Comparison of ENCODE assay signal across 18 cellular contexts in the genomic region with DNA sequence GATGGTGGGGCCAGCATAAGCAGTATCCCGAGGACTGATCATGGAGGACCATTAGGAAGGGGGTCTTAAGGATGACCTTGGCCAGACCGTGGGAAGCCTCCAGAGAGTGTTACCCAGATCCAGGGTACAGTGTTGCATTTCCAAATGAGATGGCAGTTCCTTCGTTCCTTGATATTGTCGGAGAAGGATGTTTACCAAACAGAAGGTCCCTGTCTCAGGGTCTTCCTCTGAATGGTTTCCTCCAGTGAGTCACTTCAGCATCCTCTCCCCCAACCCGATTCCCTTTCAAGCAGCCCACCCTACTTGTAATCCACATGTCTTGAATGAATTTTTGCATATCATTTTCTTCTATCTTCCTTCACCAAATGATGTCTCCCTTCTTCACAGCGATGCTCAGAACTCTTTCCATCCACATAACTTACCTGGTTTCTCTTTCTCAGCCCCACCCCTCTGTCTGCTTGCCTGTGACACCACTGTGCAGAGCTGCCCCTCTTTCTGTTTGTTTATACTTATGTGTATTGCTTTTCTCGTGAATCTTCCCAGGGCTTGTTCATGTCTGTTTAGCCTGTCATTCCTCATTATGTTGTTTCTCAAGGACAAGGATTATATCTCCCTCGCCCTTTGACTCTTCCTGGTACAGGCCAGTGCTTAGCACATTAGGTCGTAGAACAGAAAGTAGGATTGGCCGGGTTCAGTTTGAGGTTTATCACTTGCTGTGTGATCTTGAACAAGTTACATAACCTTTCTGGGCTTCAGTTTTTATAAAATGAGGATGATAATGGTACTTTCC. TPM values are rescaled to one million over a fixed set of nuclear protein-coding genes. Genes with fewer than 3 reads are reported as not detected.
DNase-seq lines count a peak whose midpoint lies in the region; ATAC-seq and TF ChIP-seq lines count a peak whose summit lies in the region.
"Had no signal": no experiment of that assay in that cellular context is flagged by ENCODE, and none has a peak within 500 bp of the region (broad histone marks: within the 10 kb centered on the region; RNA-seq: fewer than 3 reads in every experiment).

No MANE protein-coding gene starts in this region.

- no peaks in the 10 kb centered on the region for H3K9me3 ChIP-seq in CD4-positive, CD25-positive, alpha-beta regulatory T cell (ENCODE audit: control insufficient read depth in 2 of 2, low read length in 2 of 2)

- peaks cover 16% of the 10 kb centered on the region for H3K4me1 ChIP-seq in CD4-positive, CD25-positive, alpha-beta regulatory T cell (ENCODE audit: control insufficient read depth, insufficient read depth, low read length, poor library complexity, severe bottlenecking)
- H3K4me1 ChIP-seq in mesendoderm (ENCODE audit: control insufficient read depth, low read depth, low read length), result peaks cover 2% of the 10 kb centered on the region

- peak overlapping the region in 2 of 4 donors; percentile 19 to 30 for H3K4me3 Mint-ChIP-seq in CD4-positive, CD25-positive, alpha-beta regulatory T cell
- H3K4me3 Mint-ChIP-seq in HFFc6 (peak overlapping the region; percentile 37), chondrocyte (ENCODE audit: unreplicated experiment) (no peak overlapping the region)
- H3K4me3 Mint-ChIP-seq: activated T-cell treated with anti-CD3 and anti-CD28 coated beads, Interleukin-2, amount 50 U/mL, for 24 hours; GM23338 had no signal

- no peak for TF ChIP-seq CTCF in HFFc6 (IDR thresholded peaks at IDR 0.05)
- TF ChIP-seq CTCF in chondrocyte (IDR thresholded peaks at IDR 0.05), result no peak

- H3K18ac ChIP-seq in mesendoderm (ENCODE audit: low read length), result no peak overlapping the region

- peaks cover 36 to 61% (median 50%) of the 10 kb centered on the region in 4 donors for H3K4me1 Mint-ChIP-seq in CD4-positive, CD25-positive, alpha-beta regulatory T cell
- peaks cover 76% of the 10 kb centered on the region for H3K4me1 Mint-ChIP-seq in HFFc6 (ENCODE audit: low read depth)
- H3K4me1 Mint-ChIP-seq in chondrocyte (ENCODE audit: low read depth), result peaks cover 50% of the 10 kb centered on the region

- WGBS in mesendoderm (ENCODE audit: extremely low coverage, insufficient coverage, low lambda C conversion rate), result no CpG with 5 or more reads among the region's 10 CpGs

- CTCF ChIA-PET in HEK293T (lab: Yijun Ruan, JAX), result no interaction called here

- POLR2A ChIA-PET in HEK293T (lab: Yijun Ruan, JAX), result no interaction called here

- H2AK5ac ChIP-seq in mesendoderm (ENCODE audit: low read length), result no peak overlapping the region

- peaks cover 44% of the 10 kb centered on the region for H3K36me3 ChIP-seq in CD4-positive, CD25-positive, alpha-beta regulatory T cell (ENCODE audit: control insufficient read depth, insufficient read depth, low read length)
- peaks cover 9% of the 10 kb centered on the region for H3K36me3 ChIP-seq in mesendoderm (ENCODE audit: control insufficient read depth, insufficient read depth, low read length)

- no peak overlapping the region for H3K4me3 ChIP-seq in CD4-positive, CD25-positive, alpha-beta regulatory T cell (ENCODE audit: low read depth, low read length)
- no peak overlapping the region for H3K4me3 ChIP-seq in mesendoderm (ENCODE audit: low read length)
- H3K4me3 ChIP-seq: cardiac muscle cell, GM23338 had no signal

- peaks cover 43% of the 10 kb centered on the region for H3K79me2 ChIP-seq in mesendoderm (ENCODE audit: control insufficient read depth, insufficient read depth, low read length)

- H3K9ac ChIP-seq in mesendoderm (ENCODE audit: low read length), result no peak overlapping the region
- H3K9ac ChIP-seq: parathyroid adenoma had no signal

- peak overlapping the region in 2 of 3 donors; percentile 19 to 57 for H3K27ac Mint-ChIP-seq in CD4-positive, CD25-positive, alpha-beta regulatory T cell
- H3K27ac Mint-ChIP-seq in HFFc6 (peak overlapping the region; percentile 60), chondrocyte (ENCODE audit: unreplicated experiment) (peak overlapping the region; percentile 52)
- H3K27ac Mint-ChIP-seq: GM23338 had no signal

- peaks cover 0 to 2% (median 0%) of the 10 kb centered on the region in 7 donors for H3K9me3 Mint-ChIP-seq in CD4-positive, CD25-positive, alpha-beta regulatory T cell
- H3K9me3 Mint-ChIP-seq in HFFc6, result no peaks in the 10 kb centered on the region
- H3K9me3 Mint-ChIP-seq in chondrocyte (ENCODE audit: low read depth), result no peaks in the 10 kb centered on the region
- H3K9me3 Mint-ChIP-seq: activated T-cell treated with anti-CD3 and anti-CD28 coated beads, Interleukin-2, amount 50 U/mL, for 24 hours; GM23338 had no signal

- H3K4ac ChIP-seq in mesendoderm (ENCODE audit: low read depth, low read length), result no peak overlapping the region

- peaks cover 32% of the 10 kb centered on the region for H3K79me1 ChIP-seq in mesendoderm (ENCODE audit: low read length)

- no peak overlapping the region for H2BK120ac ChIP-seq in mesendoderm (ENCODE audit: low read depth, low read length)

- no peak for DNase-seq in CD4-positive, CD25-positive, alpha-beta regulatory T cell
- DNase-seq in HFFc6, result no peak
- no peak for DNase-seq in chondrocyte (ENCODE audit: low spot score)
- DNase-seq in mesendoderm, result no peak
- DNase-seq in G401 (ENCODE audit: low spot score), result no peak
- DNase-seq in stimulated activated CD4-positive, alpha-beta T cell treated with anti-CD3 and anti-CD28 coated beads, Interleukin-1b, Interleukin-23, amount 100 ng/mL, for 48 hours, result no peak
- no peak for DNase-seq in HEK293T (ENCODE audit: extremely low spot score)
- DNase-seq: activated T-cell treated with anti-CD3 and anti-CD28 coated beads, Interleukin-2, amount 50 U/mL, for 24 hours; COR-L47; NCI-H1105; NCI-H69; stimulated activated CD4-positive, alpha-beta T cell treated with anti-CD3 and anti-CD28 coated beads, Interleukin-2, amount 100 ng/mL, for 48 hours; substantia nigra had no signal

- H3K27ac ChIP-seq in CD4-positive, CD25-positive, alpha-beta regulatory T cell (ENCODE audit: insufficient read depth, low read length, poor library complexity, severe bottlenecking), result no peak overlapping the region
- peak overlapping the region; percentile 1 for H3K27ac ChIP-seq in mesendoderm (ENCODE audit: low read depth, low read length)
- H3K27ac ChIP-seq: cardiac muscle cell, parathyroid adenoma had no signal

- H3K27me3 ChIP-seq in CD4-positive, CD25-positive, alpha-beta regulatory T cell (ENCODE audit: control insufficient read depth, insufficient read depth, low read length), result no peaks in the 10 kb centered on the region
- H3K27me3 ChIP-seq in mesendoderm (ENCODE audit: insufficient read depth, low read length, poor library complexity), result no peaks in the 10 kb centered on the region
- H3K27me3 ChIP-seq: cardiac muscle cell had no signal

- peaks cover 32% of the 10 kb centered on the region for H3K36me3 Mint-ChIP-seq in CD4-positive, CD25-positive, alpha-beta regulatory T cell
- peaks cover 32% of the 10 kb centered on the region for H3K36me3 Mint-ChIP-seq in HFFc6 (ENCODE audit: low read depth)
- peaks cover 23% of the 10 kb centered on the region for H3K36me3 Mint-ChIP-seq in chondrocyte (ENCODE audit: low read depth)

- no peak overlapping the region for H2BK5ac ChIP-seq in mesendoderm (ENCODE audit: low read length)

- no peak for ATAC-seq in CD4-positive, CD25-positive, alpha-beta regulatory T cell (ENCODE audit: low read depth in 2 of 2)
- no peak for ATAC-seq in HG03460 (IDR thresholded peaks at IDR 0.05; ENCODE audit: unreplicated experiment)
- ATAC-seq: GM23338 had no signal

- no peak overlapping the region for H3K56ac ChIP-seq in mesendoderm (ENCODE audit: low read length)

- H3K4me2 ChIP-seq in mesendoderm (ENCODE audit: low read length), result no peak overlapping the region
- H3K4me2 ChIP-seq: GM23338 had no signal

- H4K8ac ChIP-seq in mesendoderm (ENCODE audit: low read depth, low read length), result no peak overlapping the region

- no peak overlapping the region for H3K23ac ChIP-seq in mesendoderm (ENCODE audit: low read length)

- no peaks in the 10 kb centered on the region for H3K27me3 Mint-ChIP-seq in CD4-positive, CD25-positive, alpha-beta regulatory T cell
- H3K27me3 Mint-ChIP-seq in HFFc6 (ENCODE audit: insufficient read depth) (no peaks in the 10 kb centered on the region; the same call in 1 of the 2 replicates), chondrocyte (ENCODE audit: low read depth) (no peaks in the 10 kb centered on the region)
- H3K27me3 Mint-ChIP-seq: activated T-cell treated with anti-CD3 and anti-CD28 coated beads, Interleukin-2, amount 50 U/mL, for 24 hours had no signal

- H2BK15ac ChIP-seq in mesendoderm (replicated peaks; ENCODE audit: low read depth), result no peak overlapping the region

- H4K5ac ChIP-seq in mesendoderm (ENCODE audit: low read length), result no peak overlapping the region

- in situ Hi-C loops in G401 (cut with HindIII; ENCODE audit: low sequenced_read_pairs), result no loop called here

TF ChIP-seq in HEK293T, 16 proteins besides CTCF, POLR2A, EP300 and RAD21:
- TF ChIP-seq LEF1 (IDR thresholded peaks at IDR 0.05; ENCODE audit: borderline replicate concordance), result no peak
- TF ChIP-seq FOXK2 (IDR thresholded peaks at IDR 0.05), result no peak
- TF ChIP-seq HDGF (IDR thresholded peaks at IDR 0.05; ENCODE audit: borderline replicate concordance), result no peak
- TF ChIP-seq ELF4 (IDR thresholded peaks at IDR 0.05), result no peak
- no peak for TF ChIP-seq CTBP1 (IDR thresholded peaks at IDR 0.05; ENCODE audit: borderline replicate concordance)
- TF ChIP-seq ZNF384 (IDR thresholded peaks at IDR 0.05), result no peak
- TF ChIP-seq SUZ12 (IDR thresholded peaks at IDR 0.05), result no peak

RNA-seq across cellular contexts. Expression of a gene that starts 5.7 kb away (rescaled TPM):
- 65.4 TPM for total RNA-seq in CD4-positive, CD25-positive, alpha-beta regulatory T cell
- polyA plus RNA-seq in CD4-positive, CD25-positive, alpha-beta regulatory T cell, result 10 to 100 TPM; 39.9 to 62.3 (median 53.1) TPM
- 10 to 100 TPM; 63.6 to 75.9 (median 66.3) TPM for total RNA-seq in HFFc6 (2021; fragmentation: NEBNext Ultra II Directional; extraction: Animal tissue kit (Norgen Biotek cat#: 25700))
- 56.5 to 77.7 TPM (median 58.8 TPM) in 3 replicates for total RNA-seq in chondrocyte
- 28.3 TPM for polyA plus RNA-seq in mesendoderm (2013, experiment 1 of 2)
- polyA plus RNA-seq in mesendoderm (2013, experiment 2 of 2), result 26.9 TPM
- total RNA-seq in G401 (2014; rRNA removed; shearing (Covaris generic)), result 30.6 and 41.7 TPM in 2 replicates

RNA-seq across cellular contexts. Expression of a gene that starts 50.4 kb away (rescaled TPM):
- not detected for total RNA-seq in CD4-positive, CD25-positive, alpha-beta regulatory T cell
- not detected for polyA plus RNA-seq in CD4-positive, CD25-positive, alpha-beta regulatory T cell
- total RNA-seq in HFFc6 (2021; fragmentation: NEBNext Ultra II Directional; extraction: Animal tissue kit (Norgen Biotek cat#: 25700)), result not detected
- not detected in 3 replicates for total RNA-seq in chondrocyte
- 0.37 TPM for polyA plus RNA-seq in mesendoderm (2013, experiment 1 of 2)
- 0.48 TPM for polyA plus RNA-seq in mesendoderm (2013, experiment 2 of 2)
- 2.4 and 3.9 TPM in 2 replicates for total RNA-seq in G401 (2014; rRNA removed; shearing (Covaris generic))
- total RNA-seq: cardiac muscle cell, kidney epithelial cell had no signal
- polyA plus RNA-seq: cardiac muscle cell had no signal
